1 cellular context compared by ENCODE assay signal in genomic region chr17:81898029-81898866, GRCh38.
TF ChIP-seq lines count a peak whose summit lies in the region.

No MANE protein-coding gene starts in this region.

TF ChIP-seq in GM12878, 131 proteins besides CTCF, POLR2A, EP300 and RAD21:
- no peak for TF ChIP-seq PBX3 (IDR thresholded peaks at IDR 0.05; ENCODE audit: insufficient replicate concordance, low read depth, low read length)
- TF ChIP-seq EGR1 (IDR thresholded peaks at IDR 0.05; ENCODE audit: borderline replicate concordance in 1 of 2, low read depth in 2 of 2, low read length in 2 of 2), result no peak
- no peak for TF ChIP-seq ESRRA (IDR thresholded peaks at IDR 0.05; ENCODE audit: low read length)
- no peak for TF ChIP-seq PAX5 (IDR thresholded peaks at IDR 0.05; ENCODE audit: borderline replicate concordance, low read depth, low read length)
- no peak for TF ChIP-seq KDM1A (IDR thresholded peaks at IDR 0.05; ENCODE audit: borderline replicate concordance)
- no peak for TF ChIP-seq TCF3 (IDR thresholded peaks at IDR 0.05; ENCODE audit: borderline replicate concordance, insufficient read depth, low read depth, low read length)
- TF ChIP-seq GABPA (IDR thresholded peaks at IDR 0.05; ENCODE audit: low read depth), result no peak
- TF ChIP-seq, protein P1, sequence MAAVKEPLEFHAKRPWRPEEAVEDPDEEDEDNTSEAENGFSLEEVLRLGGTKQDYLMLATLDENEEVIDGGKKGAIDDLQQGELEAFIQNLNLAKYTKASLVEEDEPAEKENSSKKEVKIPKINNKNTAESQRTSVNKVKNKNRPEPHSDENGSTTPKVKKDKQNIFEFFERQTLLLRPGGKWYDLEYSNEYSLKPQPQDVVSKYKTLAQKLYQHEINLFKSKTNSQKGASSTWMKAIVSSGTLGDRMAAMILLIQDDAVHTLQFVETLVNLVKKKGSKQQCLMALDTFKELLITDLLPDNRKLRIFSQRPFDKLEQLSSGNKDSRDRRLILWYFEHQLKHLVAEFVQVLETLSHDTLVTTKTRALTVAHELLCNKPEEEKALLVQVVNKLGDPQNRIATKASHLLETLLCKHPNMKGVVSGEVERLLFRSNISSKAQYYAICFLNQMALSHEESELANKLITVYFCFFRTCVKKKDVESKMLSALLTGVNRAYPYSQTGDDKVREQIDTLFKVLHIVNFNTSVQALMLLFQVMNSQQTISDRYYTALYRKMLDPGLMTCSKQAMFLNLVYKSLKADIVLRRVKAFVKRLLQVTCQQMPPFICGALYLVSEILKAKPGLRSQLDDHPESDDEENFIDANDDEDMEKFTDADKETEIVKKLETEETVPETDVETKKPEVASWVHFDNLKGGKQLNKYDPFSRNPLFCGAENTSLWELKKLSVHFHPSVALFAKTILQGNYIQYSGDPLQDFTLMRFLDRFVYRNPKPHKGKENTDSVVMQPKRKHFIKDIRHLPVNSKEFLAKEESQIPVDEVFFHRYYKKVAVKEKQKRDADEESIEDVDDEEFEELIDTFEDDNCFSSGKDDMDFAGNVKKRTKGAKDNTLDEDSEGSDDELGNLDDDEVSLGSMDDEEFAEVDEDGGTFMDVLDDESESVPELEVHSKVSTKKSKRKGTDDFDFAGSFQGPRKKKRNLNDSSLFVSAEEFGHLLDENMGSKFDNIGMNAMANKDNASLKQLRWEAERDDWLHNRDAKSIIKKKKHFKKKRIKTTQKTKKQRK (IDR thresholded peaks at IDR 0.05; ENCODE audit: low read depth, low read length), result no peak
- TF ChIP-seq RB1 (IDR thresholded peaks at IDR 0.05; ENCODE audit: borderline replicate concordance), result no peak
- TF ChIP-seq ATF3 (IDR thresholded peaks at IDR 0.05; ENCODE audit: borderline replicate concordance, extremely low read depth, low read depth, low read length), result no peak
- no peak for TF ChIP-seq POU2F2 (IDR thresholded peaks at IDR 0.05; ENCODE audit: borderline replicate concordance, low read depth, low read length)
- no peak for TF ChIP-seq IKZF1 (conservative IDR thresholded peaks at IDR 0.05)
- no peak for TF ChIP-seq POLR2AphosphoS2 (IDR thresholded peaks at IDR 0.05; ENCODE audit: low read depth, low read length)
- TF ChIP-seq IKZF2 (IDR thresholded peaks at IDR 0.05), result no peak
- TF ChIP-seq, protein P2, sequence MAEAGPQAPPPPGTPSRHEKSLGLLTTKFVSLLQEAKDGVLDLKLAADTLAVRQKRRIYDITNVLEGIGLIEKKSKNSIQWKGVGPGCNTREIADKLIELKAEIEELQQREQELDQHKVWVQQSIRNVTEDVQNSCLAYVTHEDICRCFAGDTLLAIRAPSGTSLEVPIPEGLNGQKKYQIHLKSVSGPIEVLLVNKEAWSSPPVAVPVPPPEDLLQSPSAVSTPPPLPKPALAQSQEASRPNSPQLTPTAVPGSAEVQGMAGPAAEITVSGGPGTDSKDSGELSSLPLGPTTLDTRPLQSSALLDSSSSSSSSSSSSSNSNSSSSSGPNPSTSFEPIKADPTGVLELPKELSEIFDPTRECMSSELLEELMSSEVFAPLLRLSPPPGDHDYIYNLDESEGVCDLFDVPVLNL (IDR thresholded peaks at IDR 0.05; ENCODE audit: low read depth, low read length), result no peak
